39 cellular contexts compared by ENCODE assay signal in genomic region chr11:18196532-18196931, GRCh38. TPM values are rescaled to one million over a fixed set of nuclear protein-coding genes. Genes with fewer than 3 reads are reported as not detected.
"Had no signal": no experiment of that assay in that cellular context is flagged by ENCODE, and none has a peak within 500 bp of the region (broad histone marks: within the 10 kb centered on the region; RNA-seq: fewer than 3 reads in every experiment).

No MANE protein-coding gene starts in this region.

- H3K4me2 ChIP-seq: KMS-11 had no signal

- H3K9me3 ChIP-seq: MG63 had no signal

- H3K9ac ChIP-seq: KMS-11 had no signal

- DNase-seq: Karpas-422, Kasumi-1, MG63, MM.1S, MV-4-11, NCI-H1048, NCI-H1092, NCI-H1092 treated with DMSO at 0.1 percent for 48 hours, NCI-H1105, NCI-H1105 treated with DMSO at 0.1 percent for 48 hours, NCI-H1417, NCI-H1417 treated with DMSO at 0.1 percent for 48 hours, NCI-H1436, NCI-H1436 treated with DMSO at 0.1 percent for 48 hours, NCI-H146, NCI-H1694, NCI-H1694 treated with DMSO at 0.1 percent for 48 hours, NCI-H187, NCI-H187 treated with DMSO at 0.1 percent for 48 hours, NCI-H1930, NCI-H2029, NCI-H2029 treated with DMSO at 0.1 percent for 48 hours, NCI-H2081, NCI-H2081 treated with DMSO at 0.1 percent for 48 hours, NCI-H2107, NCI-H2171, NCI-H2171 treated with DMSO at 0.1 percent for 48 hours, NCI-H2227 treated with DMSO at 0.1 percent for 48 hours, NCI-H226, NCI-H345, NCI-H446, NCI-H446 treated with DMSO at 0.1 percent for 48 hours, NCI-H510A, NCI-H510A treated with DMSO at 0.1 percent for 48 hours had no signal

- H3K4me3 ChIP-seq: MG63 had no signal

- H3K36me3 ChIP-seq: MG63 had no signal

- H3K27ac ChIP-seq: KMS-11 had no signal

RNA-seq across cellular contexts. Expression of gene MRGPRX4, which starts 23.9 kb away (rescaled TPM):
- total RNA-seq: LHCN-M2, M059J, MCF 10A, NCI-H460 had no signal

RNA-seq across cellular contexts. Expression of gene SAA4, which starts 40.1 kb away (rescaled TPM):
- total RNA-seq: LHCN-M2, M059J, MCF 10A, NCI-H460 had no signal

RNA-seq across cellular contexts. Expression of gene SAA2, which starts 51.9 kb away (rescaled TPM):
- total RNA-seq: LHCN-M2, NCI-H460 had no signal
